ENCODE assay signal across 21 cellular contexts in genomic region chr7:140732436-140732835, GRCh38.
"Had no signal": no experiment of that assay in that cellular context is flagged by ENCODE, and none has a peak within 500 bp of the region (broad histone marks: within the 10 kb centered on the region; RNA-seq: fewer than 3 reads in every experiment).

No MANE protein-coding gene starts in this region.

- H3K27ac Mint-ChIP-seq: activated CD4-positive, alpha-beta memory T cell treated with anti-CD3 and anti-CD28 coated beads, Interleukin-2, amount 10 ng/mL, durations not matched to agents 7 days and 5 days; activated CD8-positive, alpha-beta memory T cell treated with anti-CD3 and anti-CD28 coated beads, Interleukin-2, amount 10 ng/mL, durations not matched to agents 7 days and 5 days; activated naive CD4-positive, alpha-beta T cell treated with anti-CD3 and anti-CD28 coated beads for 36 hours; activated T-helper 17 cell treated with anti-CD3 and anti-CD28 coated beads, Interleukin-2, amount 50 U/mL, for 72 hours; endodermal cell; memory B cell; stimulated activated naive CD8-positive, alpha-beta T cell treated with anti-CD3 and anti-CD28 coated beads, Interleukin-15, Interleukin-2, amounts not matched to agents 100 ng/mL and 50 ng/mL, for 24 hours had no signal

- ATAC-seq: activated CD8-positive, alpha-beta memory T cell treated with anti-CD3 and anti-CD28 coated beads, Interleukin-2, amount 10 ng/mL, durations not matched to agents 7 days and 5 days; activated T-helper 17 cell treated with anti-CD3 and anti-CD28 coated beads, Interleukin-2, amount 50 U/mL, for 72 hours; body of pancreas; foreskin keratinocyte; left ventricle myocardium superior; naive thymus-derived CD4-positive, alpha-beta T cell; right cardiac atrium had no signal

- H3K9me3 ChIP-seq: body of pancreas, prostate gland, transverse colon, uterus had no signal

- H3K27me3 ChIP-seq: body of pancreas, dorsolateral prefrontal cortex, foreskin keratinocyte, transverse colon, uterus had no signal

- H3K27me3 Mint-ChIP-seq: activated CD4-positive, alpha-beta memory T cell treated with anti-CD3 and anti-CD28 coated beads, Interleukin-2, amount 10 ng/mL, durations not matched to agents 7 days and 5 days; activated CD8-positive, alpha-beta memory T cell treated with anti-CD3 and anti-CD28 coated beads, Interleukin-2, amount 10 ng/mL, durations not matched to agents 7 days and 5 days; activated T-helper 17 cell treated with anti-CD3 and anti-CD28 coated beads, Interleukin-2, amount 50 U/mL, for 72 hours; memory B cell; naive thymus-derived CD4-positive, alpha-beta T cell; stimulated activated naive CD8-positive, alpha-beta T cell treated with anti-CD3 and anti-CD28 coated beads, Interleukin-15, Interleukin-2, amounts not matched to agents 100 ng/mL and 50 ng/mL, for 24 hours had no signal

- H3K4me3 Mint-ChIP-seq: activated CD4-positive, alpha-beta memory T cell treated with anti-CD3 and anti-CD28 coated beads, Interleukin-2, amount 10 ng/mL, durations not matched to agents 7 days and 5 days; activated CD8-positive, alpha-beta memory T cell treated with anti-CD3 and anti-CD28 coated beads, Interleukin-2, amount 10 ng/mL, durations not matched to agents 7 days and 5 days; activated naive CD4-positive, alpha-beta T cell treated with anti-CD3 and anti-CD28 coated beads for 36 hours; activated T-helper 17 cell treated with anti-CD3 and anti-CD28 coated beads, Interleukin-2, amount 50 U/mL, for 72 hours; endodermal cell; memory B cell; naive thymus-derived CD4-positive, alpha-beta T cell; stimulated activated naive CD8-positive, alpha-beta T cell treated with anti-CD3 and anti-CD28 coated beads, Interleukin-15, Interleukin-2, amounts not matched to agents 100 ng/mL and 50 ng/mL, for 24 hours had no signal

- H3K36me3 ChIP-seq: prostate gland, uterus had no signal

- H3K4me1 Mint-ChIP-seq: activated CD4-positive, alpha-beta memory T cell treated with anti-CD3 and anti-CD28 coated beads, Interleukin-2, amount 10 ng/mL, durations not matched to agents 7 days and 5 days; activated CD8-positive, alpha-beta memory T cell treated with anti-CD3 and anti-CD28 coated beads, Interleukin-2, amount 10 ng/mL, durations not matched to agents 7 days and 5 days; activated T-helper 17 cell treated with anti-CD3 and anti-CD28 coated beads, Interleukin-2, amount 50 U/mL, for 72 hours; memory B cell; naive thymus-derived CD4-positive, alpha-beta T cell had no signal

- H3K9me3 Mint-ChIP-seq: activated CD4-positive, alpha-beta memory T cell treated with anti-CD3 and anti-CD28 coated beads, Interleukin-2, amount 10 ng/mL, durations not matched to agents 7 days and 5 days; activated naive CD4-positive, alpha-beta T cell treated with anti-CD3 and anti-CD28 coated beads for 36 hours; activated T-helper 17 cell treated with anti-CD3 and anti-CD28 coated beads, Interleukin-2, amount 50 U/mL, for 72 hours; endodermal cell; memory B cell; naive thymus-derived CD4-positive, alpha-beta T cell; stimulated activated naive CD8-positive, alpha-beta T cell treated with anti-CD3 and anti-CD28 coated beads, Interleukin-15, Interleukin-2, amounts not matched to agents 100 ng/mL and 50 ng/mL, for 24 hours had no signal

- H3K4me1 ChIP-seq: body of pancreas, prostate gland, transverse colon, uterus had no signal

- H3K4me3 ChIP-seq: body of pancreas, dorsolateral prefrontal cortex, prostate gland, transverse colon, uterus had no signal

- DNase-seq: activated CD4-positive, alpha-beta memory T cell treated with anti-CD3 and anti-CD28 coated beads, Interleukin-2, amount 10 ng/mL, durations not matched to agents 7 days and 5 days; activated CD4-positive, alpha-beta T cell treated with anti-CD3 and anti-CD28 coated beads for 48 hours; activated CD4-positive, CD25-positive, alpha-beta regulatory T cell; activated CD8-positive, alpha-beta memory T cell treated with anti-CD3 and anti-CD28 coated beads, Interleukin-2, amount 10 ng/mL, durations not matched to agents 7 days and 5 days; activated naive CD4-positive, alpha-beta T cell treated with anti-CD3 and anti-CD28 coated beads for 36 hours; activated T-cell treated with anti-CD3 and anti-CD28 coated beads, Interleukin-2, amount 50 U/mL, for 1 hour; body of pancreas; dorsolateral prefrontal cortex; endodermal cell; foreskin keratinocyte; glutamatergic neuron; left ventricle myocardium superior; naive thymus-derived CD4-positive, alpha-beta T cell; right cardiac atrium; T-helper 9 cell; transverse colon; uterus had no signal

- H3K27ac ChIP-seq: body of pancreas, dorsolateral prefrontal cortex, foreskin keratinocyte, prostate gland, transverse colon, uterus had no signal
